8 cellular contexts compared by ENCODE assay signal in genomic region chr19:39125554-39126311, GRCh38. TPM values are rescaled to one million over a fixed set of nuclear protein-coding genes. Genes with fewer than 3 reads are reported as not detected.
DNase-seq lines count a peak whose midpoint lies in the region; ATAC-seq and TF ChIP-seq lines count a peak whose summit lies in the region.

PAK4 (plus strand) TSS chr19:39125786; CDS start chr19:39169554, 43,768 bp downstream.

- H2AFZ ChIP-seq in SK-N-SH (ENCODE audit: low read depth) = peak within 1 kb of the TSS; percentile 95

- no peak for TF ChIP-seq RAD21 in SK-N-SH (IDR thresholded peaks at IDR 0.05; ENCODE audit: low read length)

- peak within 1 kb of the TSS; percentile 89 for H3K9ac ChIP-seq in SK-N-SH

- H3K79me2 ChIP-seq in SK-N-SH (ENCODE audit: insufficient read depth) = peaks cover 48% of the 10 kb centered on the region

- TF ChIP-seq POLR2A in gastroesophageal sphincter (IDR thresholded peaks at IDR 0.05) (peak; percentile 32 to 42), suprapubic skin (IDR thresholded peaks at IDR 0.05) (peak in 1 of 2 donors; percentile 23)

- TF ChIP-seq EP300 in SK-N-SH (IDR thresholded peaks at IDR 0.05; ENCODE audit: borderline replicate concordance in 1 of 2, low read depth in 1 of 2, low read length in 1 of 2) = no peak
- TF ChIP-seq EP300 in gastroesophageal sphincter (IDR thresholded peaks at IDR 0.05) = no peak
- no peak for TF ChIP-seq EP300 in suprapubic skin (IDR thresholded peaks at IDR 0.05)

- peak within 1 kb of the TSS; percentile 95 for H3K4me2 ChIP-seq in SK-N-SH

- H3K4me3 ChIP-seq in SK-N-SH (ENCODE audit: low read depth in 2 of 2, low read length in 1 of 2) (peak within 1 kb of the TSS; percentile 83 to 91), gastroesophageal sphincter (peak within 1 kb of the TSS; percentile 60 to 94), suprapubic skin (peak within 1 kb of the TSS; percentile 94)

- POLR2A ChIA-PET in SK-N-SH (lab: Yijun Ruan, JAX) = interaction anchor here (1.2 kb wide), 1 partner anchor 14 kb away, joined by 4 read pairs; no protein-coding TSS in a partner anchor

- H3K27ac ChIP-seq in SK-N-SH (ENCODE audit: low read depth in 2 of 2, low read length in 1 of 2) (peak within 1 kb of the TSS; percentile 65 to 76; a peak in 3 of 4 replicates), gastroesophageal sphincter (peak within 1 kb of the TSS; percentile 17 to 90 (median 84)), suprapubic skin (peak within 1 kb of the TSS; percentile 89)

- no peaks in the 10 kb centered on the region for H3K9me2 ChIP-seq in SK-N-SH

- no peaks in the 10 kb centered on the region for H3K27me3 ChIP-seq in SK-N-SH (ENCODE audit: insufficient read depth)
- peaks cover 4% of the 10 kb centered on the region for H3K27me3 ChIP-seq in gastroesophageal sphincter
- peaks cover 3% of the 10 kb centered on the region for H3K27me3 ChIP-seq in suprapubic skin

- peak; percentile 82 for DNase-seq in GM04503 (ENCODE audit: low read depth)
- DNase-seq in HFFc6 = peak; percentile 96
- DNase-seq in NCI-H1048 (lab: John Stamatoyannopoulos, UW) = peak; percentile 92
- peak; percentile 100 for DNase-seq in SK-N-SH
- DNase-seq in activated naive CD4-positive, alpha-beta T cell treated with anti-CD3 and anti-CD28 coated beads, Interleukin-2, amount 50 U/mL, for 16 hours = peak; percentile 96
- peak; percentile 82 for DNase-seq in non-pigmented ciliary epithelial cell (ENCODE audit: low read depth)
- peak; percentile 98 to 99 for DNase-seq in suprapubic skin (ENCODE audit: low spot score in 2 of 2)

- peaks cover 33% of the 10 kb centered on the region for H4K20me1 ChIP-seq in SK-N-SH (ENCODE audit: insufficient read depth)

- peaks cover 8% of the 10 kb centered on the region for H3F3A ChIP-seq in SK-N-SH (replicated peaks; ENCODE audit: insufficient read depth)

- peak within 1 kb of the TSS; percentile 91 for H3K27ac Mint-ChIP-seq in HFFc6

- peaks cover 2% of the 10 kb centered on the region; the same call in 1 of the 2 replicates for H3K27me3 Mint-ChIP-seq in HFFc6 (ENCODE audit: insufficient read depth)

- WGBS in SK-N-SH (ENCODE audit: low lambda C conversion rate) = under 1% methylated on average over 50 of the region's 64 CpGs
- WGBS in gastroesophageal sphincter (ENCODE audit: low coverage in 1 of 2), 2 donors = 0 to 1% methylated on average over 4 to 21 of the region's 64 CpGs
- WGBS in suprapubic skin = 1% methylated on average over 43 of the region's 64 CpGs

- H3K4me3 Mint-ChIP-seq in HFFc6 = peak within 1 kb of the TSS; percentile 96

- ATAC-seq in gastroesophageal sphincter = peak; percentile 100

- H3K36me3 ChIP-seq in SK-N-SH (replicated peaks in 1 of 2; ENCODE audit: control insufficient read depth in 1 of 2, insufficient read depth in 2 of 2, low read length in 1 of 2) = no peaks in the 10 kb centered on the region
- no peaks in the 10 kb centered on the region for H3K36me3 ChIP-seq in gastroesophageal sphincter
- no peaks in the 10 kb centered on the region for H3K36me3 ChIP-seq in suprapubic skin

- CTCF ChIA-PET in SK-N-SH (lab: Yijun Ruan, JAX) = interaction anchor here (0.9 to 3.2 kb wide), 6 partner anchors 13 to 203 kb away, joined by 3 to 14 read pairs (median 4); no protein-coding TSS in a partner anchor

- TF ChIP-seq CTCF in HFFc6 (IDR thresholded peaks at IDR 0.05) (0 out of 2 replicates have a peak, but pooled peaks have one; percentile 8), SK-N-SH (IDR thresholded peaks at IDR 0.05) (no peak), gastroesophageal sphincter (IDR thresholded peaks at IDR 0.05) (no peak), suprapubic skin (IDR thresholded peaks at IDR 0.05) (no peak)

- H3K9me3 Mint-ChIP-seq in HFFc6 = no peaks in the 10 kb centered on the region

- H3K9me3 ChIP-seq in SK-N-SH (no peaks in the 10 kb centered on the region), gastroesophageal sphincter (no peaks in the 10 kb centered on the region), suprapubic skin (no peaks in the 10 kb centered on the region)

- peaks cover 0 to 40% of the 10 kb centered on the region in 2 experiments; a peak in 1 of 4 replicates for H3K4me1 ChIP-seq in SK-N-SH (ENCODE audit: control insufficient read depth in 1 of 2, insufficient read depth in 2 of 2, low read depth in 1 of 2, low read length in 1 of 2)
- peaks cover 0 to 61% (median 29%) of the 10 kb centered on the region in 3 donors for H3K4me1 ChIP-seq in gastroesophageal sphincter
- H3K4me1 ChIP-seq in suprapubic skin = peaks cover 69% of the 10 kb centered on the region

- H3K4me1 Mint-ChIP-seq in HFFc6 (ENCODE audit: low read depth) = peaks cover 35% of the 10 kb centered on the region

- peaks cover 5% of the 10 kb centered on the region for H3K36me3 Mint-ChIP-seq in HFFc6 (ENCODE audit: low read depth)

TF ChIP-seq in SK-N-SH, 30 proteins besides CTCF, POLR2A, EP300 and RAD21 (continues in another document):
- TF ChIP-seq REST (IDR thresholded peaks at IDR 0.05; ENCODE audit: low read depth, low read length) = peak; percentile 35; the same call in 1 of the 2 replicates
- no peak for TF ChIP-seq ELF1 (IDR thresholded peaks at IDR 0.05)
- no peak for TF ChIP-seq GABPA (IDR thresholded peaks at IDR 0.05; ENCODE audit: low read depth)
- TF ChIP-seq TCF12 (IDR thresholded peaks at IDR 0.05) = no peak
- no peak for TF ChIP-seq ZBTB33 (IDR thresholded peaks at IDR 0.05; ENCODE audit: borderline replicate concordance, low read depth)
- no peak for TF ChIP-seq MAX (IDR thresholded peaks at IDR 0.05; ENCODE audit: low read depth)
- peak; percentile 67; the same call in 1 of the 2 replicates for TF ChIP-seq NFIC (IDR thresholded peaks at IDR 0.05; ENCODE audit: borderline replicate concordance)
- TF ChIP-seq FOSL2 (IDR thresholded peaks at IDR 0.05; ENCODE audit: borderline replicate concordance, low read depth) = no peak
- TF ChIP-seq IRF3 (IDR thresholded peaks at IDR 0.05; ENCODE audit: low read depth, low read length) = peak; percentile 46; the same call in 1 of the 2 replicates
- TF ChIP-seq NRF1 (IDR thresholded peaks at IDR 0.05; ENCODE audit: low read depth, low read length) = no peak

RNA-seq across cellular contexts. Expression of gene PAK4, which starts in this region (rescaled TPM):
- 10 to 100 TPM; 35.4 to 40.4 (median 35.8) TPM for total RNA-seq in HFFc6 (2021; fragmentation: NEBNext Ultra II Directional; extraction: Animal tissue kit (Norgen Biotek cat#: 25700))
- 24.7 and 36.4 TPM in 2 replicates for polyA plus RNA-seq in SK-N-SH (2012; rRNA removed)
- polyA plus RNA-seq in SK-N-SH (2012; cell fraction: cytosol; rRNA removed) = 14.3 and 23.1 TPM in 2 replicates
- polyA plus RNA-seq in SK-N-SH (2012; cell fraction: nucleus; rRNA removed) = 31.0 and 44.4 TPM in 2 replicates
- total RNA-seq in gastroesophageal sphincter (10 to 100 TPM in 1 of 4 donors, 1 to 10 TPM in 3; 6.1 to 16.3 (median 7.5) TPM), suprapubic skin (10 to 100 TPM; 20.7 to 25.3 (median 23.6) TPM)

Comparison
In these comparisons a context has a peak if more than half of its experiments do, and no peak if none do; other contexts are left out.
1. Peak in every context shown above with its lines: DNase-seq, ATAC-seq, H3K4me3 ChIP-seq and H3K27ac ChIP-seq.